Comparison of ENCODE assay signal across 10 cellular contexts in genomic region chr17:75683467-75684041, GRCh38. TPM values are rescaled to one million over a fixed set of nuclear protein-coding genes. Genes with fewer than 3 reads are reported as not detected.
DNase-seq lines count a peak whose midpoint lies in the region; ATAC-seq and FAIRE-seq lines count a peak whose summit lies in the region.
"Had no signal": no experiment of that assay in that cellular context is flagged by ENCODE, and none has a peak within 500 bp of the region (broad histone marks: within the 10 kb centered on the region; RNA-seq: fewer than 3 reads in every experiment).

No MANE protein-coding gene starts in this region.

- no peaks in the 10 kb centered on the region; the same call in 1 of the 2 replicates for H4K20me1 ChIP-seq in Karpas-422 (ENCODE audit: insufficient read depth, low read depth, low read length)

- H3K36me3 Mint-ChIP-seq in activated T-cell treated with anti-CD3 and anti-CD28 coated beads, Interleukin-2, amount 50 U/mL, for 24 hours (ENCODE audit: low read depth), result peaks cover 85% of the 10 kb centered on the region
- H3K36me3 Mint-ChIP-seq in activated T-cell treated with anti-CD3 and anti-CD28 coated beads, Interleukin-2, amount 50 U/mL, for 4 hours (ENCODE audit: insufficient read depth), result peaks cover 22% of the 10 kb centered on the region

- H3K27me3 ChIP-seq in Karpas-422 (ENCODE audit: low read length), result no peaks in the 10 kb centered on the region

- DNase-seq in activated T-cell treated with anti-CD3 and anti-CD28 coated beads, Interleukin-2, amount 50 U/mL, for 24 hours, result no peak
- DNase-seq in activated T-cell treated with anti-CD3 and anti-CD28 coated beads, Interleukin-2, amount 50 U/mL, for 4 hours, result no peak
- DNase-seq in astrocyte of the hippocampus (ENCODE audit: low read depth, low spot score), result peak; percentile 57
- DNase-seq in kidney tubule cell (ENCODE audit: low spot score), result peak; percentile 85
- DNase-seq in urothelium cell line (ENCODE audit: low spot score), result peak; percentile 46
- DNase-seq in activated gamma-delta T cell treated with Interleukin-2 at 50 U/mL for 16 hours, result no peak
- DNase-seq in Karpas-422, result no peak
- DNase-seq: activated CD4-positive, CD25-positive, alpha-beta regulatory T cell; activated naive CD8-positive, alpha-beta T cell treated with anti-CD3 and anti-CD28 coated beads, Interleukin-2, amount 10 ng/mL, durations not matched to agents 7 days and 5 days had no signal

- peaks cover 77% of the 10 kb centered on the region for H3K79me2 ChIP-seq in Karpas-422 (ENCODE audit: low read length)

- H3K4me1 ChIP-seq in Karpas-422 (ENCODE audit: low read length), result peaks cover 2% of the 10 kb centered on the region; the same call in 1 of the 2 replicates

- H3K27ac ChIP-seq in Karpas-422 (ENCODE audit: low read length), result no peak overlapping the region

- no peak for ATAC-seq in activated T-cell treated with anti-CD3 and anti-CD28 coated beads, Interleukin-2, amount 50 U/mL, for 4 hours
- no peak for ATAC-seq in GM18511 (IDR thresholded peaks at IDR 0.05; ENCODE audit: unreplicated experiment)

- H3K4me3 Mint-ChIP-seq in activated T-cell treated with anti-CD3 and anti-CD28 coated beads, Interleukin-2, amount 50 U/mL, for 24 hours, result no peak overlapping the region
- no peak overlapping the region for H3K4me3 Mint-ChIP-seq in activated T-cell treated with anti-CD3 and anti-CD28 coated beads, Interleukin-2, amount 50 U/mL, for 4 hours
- H3K4me3 Mint-ChIP-seq: activated naive CD8-positive, alpha-beta T cell treated with anti-CD3 and anti-CD28 coated beads, Interleukin-2, amount 10 ng/mL, durations not matched to agents 7 days and 5 days had no signal

- no peak overlapping the region for H3K4me3 ChIP-seq in Karpas-422 (ENCODE audit: low read length)

- H3K27me3 Mint-ChIP-seq in activated T-cell treated with anti-CD3 and anti-CD28 coated beads, Interleukin-2, amount 50 U/mL, for 24 hours, result no peaks in the 10 kb centered on the region
- H3K27me3 Mint-ChIP-seq in activated T-cell treated with anti-CD3 and anti-CD28 coated beads, Interleukin-2, amount 50 U/mL, for 4 hours (ENCODE audit: low read depth), result no peaks in the 10 kb centered on the region
- H3K27me3 Mint-ChIP-seq: activated naive CD8-positive, alpha-beta T cell treated with anti-CD3 and anti-CD28 coated beads, Interleukin-2, amount 10 ng/mL, durations not matched to agents 7 days and 5 days had no signal

- no peak overlapping the region for H3K9ac ChIP-seq in Karpas-422 (ENCODE audit: low read length)

- H3K9me2 ChIP-seq in Karpas-422 (replicated peaks; ENCODE audit: insufficient read depth, low read length), result no peaks in the 10 kb centered on the region

- no peaks in the 10 kb centered on the region for H3K9me3 Mint-ChIP-seq in activated T-cell treated with anti-CD3 and anti-CD28 coated beads, Interleukin-2, amount 50 U/mL, for 24 hours
- H3K9me3 Mint-ChIP-seq in activated T-cell treated with anti-CD3 and anti-CD28 coated beads, Interleukin-2, amount 50 U/mL, for 4 hours, result no peaks in the 10 kb centered on the region
- H3K9me3 Mint-ChIP-seq: activated naive CD8-positive, alpha-beta T cell treated with anti-CD3 and anti-CD28 coated beads, Interleukin-2, amount 10 ng/mL, durations not matched to agents 7 days and 5 days had no signal

- H3K4me1 Mint-ChIP-seq in activated T-cell treated with anti-CD3 and anti-CD28 coated beads, Interleukin-2, amount 50 U/mL, for 24 hours (ENCODE audit: low read depth), result peaks cover 54% of the 10 kb centered on the region
- peaks cover 30% of the 10 kb centered on the region for H3K4me1 Mint-ChIP-seq in activated T-cell treated with anti-CD3 and anti-CD28 coated beads, Interleukin-2, amount 50 U/mL, for 4 hours (ENCODE audit: low read depth)

- no peak for FAIRE-seq in urothelium cell line (lab: Jason Lieb, UNC)

- peaks cover 9% of the 10 kb centered on the region; the same call in 1 of the 2 replicates for H3K36me3 ChIP-seq in Karpas-422 (ENCODE audit: insufficient read depth, low read length)

- peak overlapping the region; percentile 63 for H3K27ac Mint-ChIP-seq in activated T-cell treated with anti-CD3 and anti-CD28 coated beads, Interleukin-2, amount 50 U/mL, for 24 hours
- H3K27ac Mint-ChIP-seq: activated naive CD8-positive, alpha-beta T cell treated with anti-CD3 and anti-CD28 coated beads, Interleukin-2, amount 10 ng/mL, durations not matched to agents 7 days and 5 days had no signal

- H3K9me3 ChIP-seq in Karpas-422 (ENCODE audit: low read length), result no peaks in the 10 kb centered on the region

- no peak overlapping the region for H2AFZ ChIP-seq in Karpas-422 (ENCODE audit: low read length)

- H3K4me2 ChIP-seq in Karpas-422 (ENCODE audit: low read depth, low read length, poor library complexity, severe bottlenecking), result no peak overlapping the region

RNA-seq across cellular contexts. Expression of gene SAP30BP, which starts 16.4 kb away (rescaled TPM):
- total RNA-seq in activated T-cell treated with anti-CD3 and anti-CD28 coated beads, Interleukin-2, amount 50 U/mL, for 4 hours, result 100 to 1,000 TPM; 115 to 124 (median 119) TPM
- total RNA-seq in Karpas-422 (2014; rRNA removed; shearing (Covaris generic); ENCODE audit: low replicate concordance), result 26.5 and 49.2 TPM in 2 replicates

RNA-seq across cellular contexts. Expression of gene RECQL5, which starts 16.6 kb away (rescaled TPM):
- 10 to 100 TPM; 20.7 to 26.1 (median 21.8) TPM for total RNA-seq in activated T-cell treated with anti-CD3 and anti-CD28 coated beads, Interleukin-2, amount 50 U/mL, for 4 hours
- total RNA-seq in Karpas-422 (2014; rRNA removed; shearing (Covaris generic); ENCODE audit: low replicate concordance), result 29.4 and 68.7 TPM in 2 replicates

RNA-seq across cellular contexts. Expression of gene ITGB4, which starts 37.7 kb away (rescaled TPM):
- total RNA-seq in activated T-cell treated with anti-CD3 and anti-CD28 coated beads, Interleukin-2, amount 50 U/mL, for 4 hours, result 1 to 10 TPM in 2 of 3 donors, under 1 TPM in 1; 0.63 to 2.3 (median 1.6) TPM
- total RNA-seq in Karpas-422 (2014; rRNA removed; shearing (Covaris generic); ENCODE audit: low replicate concordance), result 0.11 and 0.19 TPM in 2 replicates

RNA-seq across cellular contexts. Expression of gene SMIM5, which starts 50.3 kb away (rescaled TPM):
- total RNA-seq in activated T-cell treated with anti-CD3 and anti-CD28 coated beads, Interleukin-2, amount 50 U/mL, for 4 hours, result under 1 TPM in 1 of 3 donors, not detected in 2; 0.24 TPM
- total RNA-seq in Karpas-422 (2014; rRNA removed; shearing (Covaris generic); ENCODE audit: low replicate concordance), result not detected in 2 replicates

Comparison
In these comparisons a context has a peak if more than half of its experiments do, and no peak if none do; other contexts are left out.
1. DNase-seq: peak in astrocyte of the hippocampus (single experiment), kidney tubule cell (single experiment) and urothelium cell line (single experiment); none in activated T-cell treated with anti-CD3 and anti-CD28 coated beads, Interleukin-2, amount 50 U/mL, for 24 hours (single experiment), activated T-cell treated with anti-CD3 and anti-CD28 coated beads, Interleukin-2, amount 50 U/mL, for 4 hours (single experiment), activated gamma-delta T cell treated with Interleukin-2 at 50 U/mL for 16 hours (single experiment) and Karpas-422 (single experiment).